In the genomic region with DNA sequence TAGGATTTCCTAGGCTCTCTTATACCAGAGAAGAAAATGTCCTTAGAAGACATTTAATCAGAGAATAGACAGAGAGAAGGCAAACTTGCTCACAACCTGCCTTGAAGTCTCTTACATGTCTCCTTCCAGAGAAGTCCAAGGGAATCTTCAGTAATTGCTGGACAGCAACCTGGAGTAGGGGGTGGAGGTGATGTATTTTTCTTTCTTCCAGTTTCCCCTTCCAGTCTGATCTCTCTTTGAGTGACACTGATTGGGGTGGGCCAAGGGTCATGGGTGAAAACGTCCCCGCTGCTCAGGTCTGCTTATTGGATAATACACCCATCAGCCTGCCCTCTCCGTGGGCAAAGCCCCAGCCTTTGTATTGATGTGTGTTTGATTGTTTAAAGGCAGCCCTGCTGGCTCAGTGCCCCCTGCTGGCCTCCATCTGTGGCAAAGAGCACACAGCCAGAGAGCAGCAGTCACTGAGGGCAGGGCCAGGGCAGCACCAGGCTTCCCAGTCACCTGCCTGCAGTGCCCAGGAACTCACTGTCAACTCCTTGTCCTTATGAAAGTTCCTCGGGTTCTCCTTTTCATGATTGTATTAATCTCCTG, we compare ENCODE assay signal across 9 cellular contexts. TPM values are rescaled to one million over a fixed set of nuclear protein-coding genes. Genes with fewer than 3 reads are reported as not detected.
DNase-seq lines count a peak whose midpoint lies in the region; ATAC-seq, FAIRE-seq and TF ChIP-seq lines count a peak whose summit lies in the region.
"Had no signal": no experiment of that assay in that cellular context is flagged by ENCODE, and none has a peak within 500 bp of the region (broad histone marks: within the 10 kb centered on the region; RNA-seq: fewer than 3 reads in every experiment).

No MANE protein-coding gene starts in this region.

- H3K9me3 ChIP-seq in T-helper 17 cell (ENCODE audit: control insufficient read depth, low read length, poor library complexity, severe bottlenecking) (no peaks in the 10 kb centered on the region), GM12878 (replicated peaks; ENCODE audit: control insufficient read depth, insufficient read depth, low read length) (no peaks in the 10 kb centered on the region), mucosa of descending colon (no peaks in the 10 kb centered on the region)

- no peaks in the 10 kb centered on the region for H3K27me3 ChIP-seq in GM12878 (replicated peaks in 1 of 2; ENCODE audit: control insufficient read depth in 2 of 2, insufficient read depth in 2 of 2, low read length in 1 of 2)

- peak overlapping the region; percentile 27 for H3K27ac Mint-ChIP-seq in T-helper 17 cell
- H3K27ac Mint-ChIP-seq: stimulated activated naive CD8-positive, alpha-beta T cell treated with anti-CD3 and anti-CD28 coated beads, Interleukin-15, Interleukin-2, amounts not matched to agents 100 ng/mL and 50 ng/mL, for 24 hours had no signal

- intact Hi-C loops in GM12878 (cut with micrococcal nuclease; ENCODE audit: unreplicated experiment) (loop anchor here (1.0 kb wide), 1 partner anchor 145 kb away; no protein-coding TSS in a partner anchor), mucosa of descending colon (cut with DNase I, micrococcal nuclease) (loop anchor here in 1 of 2 donors (5.0 kb wide), 1 partner anchor 37 kb away; a partner anchor contains a TSS)

- RAD21 ChIA-PET in GM12878 (lab: Charles Lee; ENCODE audit: unreplicated experiment): interaction anchor here (1.2 to 1.5 kb wide), 3 partner anchors 80 to 186 kb away, joined by 3 to 8 read pairs (median 5); no protein-coding TSS in a partner anchor

- no peak for TF ChIP-seq EP300 in GM12878 (IDR thresholded peaks at IDR 0.05; ENCODE audit: borderline replicate concordance in 1 of 2, control insufficient read depth in 1 of 2, low read depth in 2 of 2, low read length in 2 of 2)

- H3K36me3 Mint-ChIP-seq in T-helper 17 cell (ENCODE audit: low read depth): peaks cover 2% of the 10 kb centered on the region

- TF ChIP-seq RAD21 in GM12878 (IDR thresholded peaks at IDR 0.05; ENCODE audit: insufficient read depth, low read depth, low read length): peak; percentile 66

- H3K36me3 ChIP-seq in GM12878 (ENCODE audit: control insufficient read depth in 2 of 2, insufficient read depth in 2 of 2, low read length in 1 of 2): no peaks in the 10 kb centered on the region
- no peaks in the 10 kb centered on the region for H3K36me3 ChIP-seq in mucosa of descending colon (ENCODE audit: low read depth)

- H3K27ac ChIP-seq in GM12878 (ENCODE audit: control insufficient read depth, insufficient read depth): no peak overlapping the region

- no peaks in the 10 kb centered on the region for H4K20me1 ChIP-seq in GM12878 (ENCODE audit: control insufficient read depth, insufficient read depth)

- in situ Hi-C loops in GM12878 (cut with MboI): no loop called here

- H3K4me3 ChIP-seq in GM12878: no peak overlapping the region
- H3K4me3 ChIP-seq in mucosa of descending colon: no peak overlapping the region

- SMC1A ChIA-PET in GM12878 (lab: Charles Lee; ENCODE audit: uncharacterized antibody, unreplicated experiment): interaction anchor here (0.6 to 1.0 kb wide), 3 partner anchors 70 to 144 kb away, joined by 3 read pairs; no protein-coding TSS in a partner anchor

- no peak for FAIRE-seq in GM12878 (lab: Jason Lieb, UNC)
- FAIRE-seq in urothelium cell line (lab: Jason Lieb, UNC): no peak

- no peak overlapping the region for H2AFZ ChIP-seq in GM12878 (ENCODE audit: control insufficient read depth, low read depth, low read length)

- DNase-seq in NK-92 treated with Interleukin-12 subunit alpha and Interleukin-12 subunit beta, amount 100 ng/mL, for 24 hours (lab: John Stamatoyannopoulos, UW): peak; percentile 11
- no peak for DNase-seq in NK-92 (lab: John Stamatoyannopoulos, UW; ENCODE audit: unreplicated experiment)
- DNase-seq in T-helper 17 cell: peak; percentile 13 to 26 (median 24)
- DNase-seq in GM12878 (ENCODE audit: low read depth, low spot score): no peak
- peak; percentile 78 to 86 (median 85) for DNase-seq in mucosa of descending colon
- DNase-seq in NCI-H446 (lab: John Stamatoyannopoulos, UW): no peak
- no peak for DNase-seq in GM19238 (ENCODE audit: insufficient read length, low spot score)
- DNase-seq in urothelium cell line (ENCODE audit: low spot score): no peak

- no peak overlapping the region for H3K4me3 Mint-ChIP-seq in T-helper 17 cell
- H3K4me3 Mint-ChIP-seq: stimulated activated naive CD8-positive, alpha-beta T cell treated with anti-CD3 and anti-CD28 coated beads, Interleukin-15, Interleukin-2, amounts not matched to agents 100 ng/mL and 50 ng/mL, for 24 hours had no signal

- CTCF ChIA-PET in GM12878 (lab: Yijun Ruan, JAX): interaction anchor here (0.6 to 4.0 kb wide), 9 partner anchors 12 to 232 kb away, joined by 3 to 21 read pairs (median 3); no protein-coding TSS in a partner anchor

- H3K27me3 Mint-ChIP-seq in T-helper 17 cell: peaks cover 11% of the 10 kb centered on the region

- peaks cover 5% of the 10 kb centered on the region; the same call in 1 of the 2 replicates for H3K4me1 ChIP-seq in GM12878 (ENCODE audit: control insufficient read depth, insufficient read depth, low read length)
- H3K4me1 ChIP-seq in mucosa of descending colon (ENCODE audit: low read depth): peaks cover 41% of the 10 kb centered on the region

- H3K79me2 ChIP-seq in GM12878 (ENCODE audit: control insufficient read depth, insufficient read depth, low read length): no peaks in the 10 kb centered on the region

- WGBS in GM12878 (ENCODE audit: insufficient coverage, insufficient replicate concordance, low lambda C conversion rate, missing lambda C conversion rate): 23% methylated on average over 4 of the region's 4 CpGs

- ATAC-seq in T-helper 17 cell (peak; percentile 78), GM12878 (peak; percentile 97), mucosa of descending colon (peak; percentile 44)

- H3K4me1 Mint-ChIP-seq in T-helper 17 cell: peaks cover 2% of the 10 kb centered on the region

- POLR2A ChIA-PET in GM12878 (lab: Charles Lee): no interaction called here

- BruUV-seq in GM12878 (replicated peaks; lab: Mats Ljungman, UMichigan): no TSS peak

- TF ChIP-seq CTCF in GM12878 (IDR thresholded peaks at IDR 0.05 in 2 of 3, conservative IDR thresholded peaks at IDR 0.05 in 1 of 3; ENCODE audit: control insufficient read depth in 2 of 3, extremely low read depth in 1 of 3, insufficient read depth in 1 of 3, low read depth in 3 of 3, low read length in 3 of 3) (peak; percentile 67 to 81 (median 74)), mucosa of descending colon (IDR thresholded peaks at IDR 0.05) (peak; percentile 57)

- H3K4me2 ChIP-seq in GM12878 (ENCODE audit: control insufficient read depth, insufficient read depth): no peak overlapping the region

- TF ChIP-seq POLR2A in GM12878 (IDR thresholded peaks at IDR 0.05; ENCODE audit: low read depth, low read length): no peak

- H3K9ac ChIP-seq in GM12878 (ENCODE audit: control insufficient read depth, insufficient read depth, low read length): no peak overlapping the region

TF ChIP-seq in GM12878, 131 proteins besides CTCF, POLR2A, EP300 and RAD21 (continues in another document):
- TF ChIP-seq KLF5 (IDR thresholded peaks at IDR 0.05; ENCODE audit: partially characterized antibody) (no peak), SMC3 (IDR thresholded peaks at IDR 0.05; ENCODE audit: borderline replicate concordance, low read length) (peak; percentile 71), LARP7 (IDR thresholded peaks at IDR 0.05) (no peak)
- TF ChIP-seq, protein P1, sequence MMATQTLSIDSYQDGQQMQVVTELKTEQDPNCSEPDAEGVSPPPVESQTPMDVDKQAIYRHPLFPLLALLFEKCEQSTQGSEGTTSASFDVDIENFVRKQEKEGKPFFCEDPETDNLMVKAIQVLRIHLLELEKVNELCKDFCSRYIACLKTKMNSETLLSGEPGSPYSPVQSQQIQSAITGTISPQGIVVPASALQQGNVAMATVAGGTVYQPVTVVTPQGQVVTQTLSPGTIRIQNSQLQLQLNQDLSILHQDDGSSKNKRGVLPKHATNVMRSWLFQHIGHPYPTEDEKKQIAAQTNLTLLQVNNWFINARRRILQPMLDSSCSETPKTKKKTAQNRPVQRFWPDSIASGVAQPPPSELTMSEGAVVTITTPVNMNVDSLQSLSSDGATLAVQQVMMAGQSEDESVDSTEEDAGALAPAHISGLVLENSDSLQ (IDR thresholded peaks at IDR 0.05): peak; percentile 73

RNA-seq across cellular contexts. Expression of a gene that starts 35.7 kb away (rescaled TPM):
- total RNA-seq in T-helper 17 cell (100 to 1,000 TPM; 109 to 116 TPM), GM12878 (2014; rRNA removed) (74.9 and 80.2 TPM in 2 replicates), GM12878 (2014; rRNA removed; fragmentation: Illumina TruSeq; extraction: Trizol) (31.7 and 33.3 TPM in 2 replicates), GM12878 (2021) (120 and 133 TPM in 2 replicates), mucosa of descending colon (100 to 1,000 TPM; 242 to 287 (median 259) TPM)
- 177 and 186 TPM in 2 replicates for total RNA-seq in GM12878 (2013; cell fraction: nucleolus; rRNA removed)
- polyA plus RNA-seq in GM12878 (2011; ENCODE audit: low read depth): 57.9 TPM
- polyA plus RNA-seq in GM12878 (2011; rRNA removed) (25.3 and 35.5 TPM in 2 replicates), GM12878 (2014; fragmentation: Illumina TruSeq; extraction: Trizol) (87.0 and 91.5 TPM in 2 replicates), GM12878 (2014; fragmentation: Nextera tagmentation; extraction: Ambion mirVana) (1 to 10 TPM; 3.7 to 5.1 TPM), GM12878 (2014; rRNA removed) (44.6 and 48.0 TPM in 2 replicates), GM12878 (2016; fragmentation: Nextera tagmentation; extraction: Ambion mirVana) (10 to 100 TPM; 23.7 to 29.1 TPM)
- 20.9 and 28.4 TPM in 2 replicates for polyA plus RNA-seq in GM12878 (2011; cell fraction: cytosol; rRNA removed)
- polyA plus RNA-seq in GM12878 (2011; cell fraction: nucleus; rRNA removed): 107 and 121 TPM in 2 replicates
- 65.9 and 70.6 TPM in 2 replicates for polyA plus RNA-seq in GM12878 (2012)
- polyA minus RNA-seq in GM12878 (2011; rRNA and poly(A)+ RNA removed): 53.8 and 71.5 TPM in 2 replicates
- polyA minus RNA-seq in GM12878 (2011; cell fraction: cytosol; rRNA and poly(A)+ RNA removed): 29.8 and 34.0 TPM in 2 replicates
- 56.6 and 89.7 TPM in 2 replicates for polyA minus RNA-seq in GM12878 (2011; cell fraction: nucleus; rRNA and poly(A)+ RNA removed)

Comparison
In these comparisons a context has a peak if more than half of its experiments do, and no peak if none do; other contexts are left out.
1. DNase-seq: peak in NK-92 treated with Interleukin-12 subunit alpha and Interleukin-12 subunit beta, amount 100 ng/mL, for 24 hours (single experiment), T-helper 17 cell (3 of 3) and mucosa of descending colon (3 of 3); none in NK-92 (single experiment), GM12878 (single experiment), NCI-H446 (0 of 2), GM19238 (single experiment) and urothelium cell line (single experiment).
2. ATAC-seq: peak in every context shown above with its lines; median percentile 97 in GM12878; 78 in T-helper 17 cell; 44 in mucosa of descending colon.